35 cellular contexts compared by ENCODE assay signal in genomic region chr19:9115307-9115813, GRCh38. TPM values are rescaled to one million over a fixed set of nuclear protein-coding genes. Genes with fewer than 3 reads are reported as not detected.
"Had no signal": no experiment of that assay in that cellular context is flagged by ENCODE, and none has a peak within 500 bp of the region (broad histone marks: within the 10 kb centered on the region; RNA-seq: fewer than 3 reads in every experiment).

Gene OR7G1 (minus strand): TSS chr19:9115763. CDS start chr19:9115763, 0 bp downstream.

- ATAC-seq: activated naive CD4-positive, alpha-beta T cell treated with anti-CD3 and anti-CD28 coated beads, Interleukin-2, amount 50 U/mL, for 72 hours; activated T-cell treated with anti-CD3 and anti-CD28 coated beads, Interleukin-2, amount 50 U/mL, for 72 hours; heart left ventricle; T-helper 17 cell had no signal

- H3K9me3 ChIP-seq: ascending aorta, colonic mucosa, esophagus squamous epithelium, heart left ventricle had no signal

- H3K27me3 ChIP-seq: ascending aorta, cardiac muscle cell, colonic mucosa had no signal

- H3K36me3 ChIP-seq: ascending aorta, breast epithelium, cardiac muscle cell, colonic mucosa, esophagus squamous epithelium, heart left ventricle had no signal

- H3K4me3 ChIP-seq: ascending aorta, breast epithelium, cardiac muscle cell, colonic mucosa, esophagus squamous epithelium, heart left ventricle had no signal

- H3K27ac ChIP-seq: ascending aorta, breast epithelium, cardiac muscle cell, colonic mucosa, epithelial cell of prostate, esophagus squamous epithelium, heart left ventricle had no signal

- H3K4me1 ChIP-seq: ascending aorta, breast epithelium, colonic mucosa, esophagus squamous epithelium, heart left ventricle had no signal

- DNase-seq: activated CD4-positive, alpha-beta memory T cell treated with anti-CD3 and anti-CD28 coated beads, Interleukin-2, amount 10 ng/mL, durations not matched to agents 7 days and 5 days; activated CD4-positive, alpha-beta T cell treated with anti-CD3 and anti-CD28 coated beads for 4 hours; activated CD4-positive, alpha-beta T cell treated with anti-CD3 and anti-CD28 coated beads, Interleukin-2, amount 10 ng/mL, durations not matched to agents 7 days and 5 days; activated CD4-positive, alpha-beta T cell treated with anti-CD3 and anti-CD28 coated beads, Interleukin-2, amount 50 U/mL, for 4 hours; activated CD4-positive, CD25-positive, alpha-beta regulatory T cell; activated CD4-positive, CD25-positive, alpha-beta regulatory T cell treated with anti-CD3 and anti-CD28 coated beads, Interleukin-2, amount 50 U/mL, for 72 hours; activated CD8-positive, alpha-beta memory T cell treated with anti-CD3 and anti-CD28 coated beads, Interleukin-2, amount 50 U/mL, for 48 hours; activated gamma-delta T cell; activated naive CD4-positive, alpha-beta T cell; activated naive CD4-positive, alpha-beta T cell treated with anti-CD3 and anti-CD28 coated beads, Interleukin-2, amount 10 ng/mL, durations not matched to agents 7 days and 5 days; activated naive CD8-positive, alpha-beta T cell treated with anti-CD3 and anti-CD28 coated beads, Interleukin-2, amount 10 ng/mL, durations not matched to agents 7 days and 5 days; activated T-cell treated with anti-CD3 and anti-CD28 coated beads for 4 hours; activated T-cell treated with anti-CD3 and anti-CD28 coated beads, Interleukin-2, amount 50 U/mL, for 24 hours; activated T-cell treated with anti-CD3 and anti-CD28 coated beads, Interleukin-2, amount 50 U/mL, for 72 hours; central memory CD4-positive, alpha-beta T cell; cerebellar nuclear complex; colonic mucosa; effector CD8-positive, alpha-beta T cell; esophagus squamous epithelium; foreskin melanocyte; glutamatergic neuron; heart left ventricle; T-helper 1 cell; T-helper 17 cell; T1000 had no signal

RNA-seq across cellular contexts. Expression of gene OR7G1, which starts in this region (rescaled TPM):
- total RNA-seq: activated CD4-positive, alpha-beta memory T cell treated with anti-CD3 and anti-CD28 coated beads, Interleukin-2, amount 10 ng/mL, durations not matched to agents 7 days and 5 days; activated CD4-positive, alpha-beta T cell treated with anti-CD3 and anti-CD28 coated beads, Interleukin-2, amount 10 ng/mL, durations not matched to agents 7 days and 5 days; activated naive CD4-positive, alpha-beta T cell treated with anti-CD3 and anti-CD28 coated beads, Interleukin-2, amount 50 U/mL, for 72 hours; activated naive CD8-positive, alpha-beta T cell treated with anti-CD3 and anti-CD28 coated beads, Interleukin-2, amount 10 ng/mL, durations not matched to agents 7 days and 5 days; activated T-cell treated with anti-CD3 and anti-CD28 coated beads, Interleukin-2, amount 50 U/mL, for 72 hours; ascending aorta; breast epithelium; cardiac muscle cell; colonic mucosa; dermis microvascular lymphatic vessel endothelial cell; endothelial cell of umbilical vein; esophagus squamous epithelium; fibroblast of lung; fibroblast of villous mesenchyme; heart left ventricle; T-helper 17 cell had no signal
- polyA plus RNA-seq: cardiac muscle cell, endothelial cell of umbilical vein, esophagus, fibroblast of lung, heart left ventricle had no signal
